In genomic region chr12:62191747-62192485, GRCh38 we compare ENCODE assay signal across 8 cellular contexts.
DNase-seq lines count a peak whose midpoint lies in the region; ATAC-seq lines count a peak whose summit lies in the region.

No MANE protein-coding gene starts in this region.

- ATAC-seq in right cardiac atrium (peak; percentile 39 to 43), HG03108 (IDR thresholded peaks at IDR 0.05; ENCODE audit: unreplicated experiment) (no peak)

- no peaks in the 10 kb centered on the region for H3K36me3 ChIP-seq in HUES64 (ENCODE audit: insufficient read depth, low read length)

- DNase-seq in COLO668 (lab: John Stamatoyannopoulos, UW; ENCODE audit: unreplicated experiment) = peak; percentile 45
- DNase-seq in activated naive CD4-positive, alpha-beta T cell treated with anti-CD3 and anti-CD28 coated beads, Interleukin-2, amount 50 U/mL, for 16 hours = peak; percentile 24
- peak in 1 of 3 donors; percentile 49 for DNase-seq in right cardiac atrium
- DNase-seq in retina = peak; percentile 86
- no peak for DNase-seq in ACHN
- no peak for DNase-seq in COLO829 (ENCODE audit: low spot score)

- H3K27ac ChIP-seq in HUES64 (ENCODE audit: low read depth, low read length) (no peak overlapping the region), right cardiac atrium (ENCODE audit: low read length) (no peak overlapping the region)

- H3K9me3 ChIP-seq in HUES64 (ENCODE audit: insufficient read depth, low read depth, low read length) (no peaks in the 10 kb centered on the region), right cardiac atrium (ENCODE audit: control insufficient read depth, low read length) (no peaks in the 10 kb centered on the region)

- intact Hi-C loops in right cardiac atrium (cut with DNase I) = no loop called here

- peaks cover 13% of the 10 kb centered on the region; the same call in 1 of the 2 replicates for H3K4me1 ChIP-seq in HUES64 (ENCODE audit: insufficient read depth, low read length)
- peaks cover 6% of the 10 kb centered on the region for H3K4me1 ChIP-seq in right cardiac atrium (ENCODE audit: control insufficient read depth, insufficient read depth, low read length)

- 2% methylated on average over 46 of the region's 46 CpGs for WGBS in HUES64
- 1% methylated on average over 46 of the region's 46 CpGs for WGBS in right cardiac atrium

- in situ Hi-C loops in ACHN (cut with HindIII; ENCODE audit: low pct_ligation_motif_present, low pct_unique_long_range_greater_than_20kb, low sequenced_read_pairs) = no loop called here

- no peak overlapping the region for H3K9ac ChIP-seq in HUES64 (ENCODE audit: low read depth, low read length)

- H3K27me3 ChIP-seq in HUES64 (ENCODE audit: insufficient read depth, low read length) (peaks cover 45% of the 10 kb centered on the region), right cardiac atrium (ENCODE audit: control insufficient read depth, insufficient read depth) (no peaks in the 10 kb centered on the region)

- H3K4me3 ChIP-seq in HUES64 (ENCODE audit: low read length) = peak overlapping the region; percentile 62
- H3K4me3 ChIP-seq in right cardiac atrium (ENCODE audit: low read length) = peak overlapping the region; percentile 38

Comparison
In these comparisons a context has a peak if more than half of its experiments do, and no peak if none do; other contexts are left out.
1. DNase-seq: peak in COLO668 (single experiment), activated naive CD4-positive, alpha-beta T cell treated with anti-CD3 and anti-CD28 coated beads, Interleukin-2, amount 50 U/mL, for 16 hours (single experiment) and retina (single experiment); none in ACHN (single experiment) and COLO829 (single experiment).